ENCODE assay signal across 23 cellular contexts in the genomic region with DNA sequence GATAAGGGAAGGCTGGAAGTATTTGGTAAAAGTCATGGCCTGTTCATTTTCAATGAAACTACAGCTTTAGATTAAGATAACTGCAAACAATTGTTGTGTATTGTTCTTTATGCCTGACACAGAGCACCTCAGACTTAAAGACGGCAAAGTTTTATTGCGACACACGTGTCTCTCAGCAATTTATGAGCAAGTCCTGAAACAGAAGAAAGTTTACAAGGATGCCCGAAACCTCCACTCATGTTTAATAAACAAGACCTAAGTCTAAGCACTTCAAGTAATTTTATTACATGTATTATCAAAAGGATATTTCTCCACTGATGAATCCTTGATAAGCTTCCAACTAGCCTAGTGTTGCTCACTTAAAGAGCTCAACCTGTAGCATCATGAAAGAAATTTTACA. TPM values are rescaled to one million over a fixed set of nuclear protein-coding genes. Genes with fewer than 3 reads are reported as not detected.
DNase-seq lines count a peak whose midpoint lies in the region; ATAC-seq, FAIRE-seq and TF ChIP-seq lines count a peak whose summit lies in the region.
"Had no signal": no experiment of that assay in that cellular context is flagged by ENCODE, and none has a peak within 500 bp of the region (broad histone marks: within the 10 kb centered on the region; RNA-seq: fewer than 3 reads in every experiment).

No MANE protein-coding gene starts in this region.

- H3K4me3 Mint-ChIP-seq in GM23338 (no peak overlapping the region), mesothelial cell of epicardium (no peak overlapping the region)
- H3K4me3 Mint-ChIP-seq: CD8-positive, alpha-beta T cell had no signal

- dilution Hi-C loops in mammary epithelial cell (cut with HindIII; ENCODE audit: low sequenced_read_pairs): no loop called here

- H3K27ac ChIP-seq in GM23338 (ENCODE audit: low read depth): peak overlapping the region; percentile 63; the same call in 1 of the 2 replicates
- H3K27ac ChIP-seq in mammary epithelial cell (ENCODE audit: insufficient read depth, low read depth, low read length): no peak overlapping the region
- H3K27ac ChIP-seq: HL-60, KMS-11 had no signal

- no peaks in the 10 kb centered on the region for H3K9me2 ChIP-seq in GM23338 (ENCODE audit: insufficient read depth)

- BruUV-seq in mammary epithelial cell (replicated peaks; lab: Mats Ljungman, UMichigan): no TSS peak

- H3K9ac ChIP-seq in mammary epithelial cell (ENCODE audit: insufficient read depth, low read length): no peak overlapping the region
- H3K9ac ChIP-seq: KMS-11 had no signal

- H3K27me3 ChIP-seq in GM23338 (ENCODE audit: insufficient read depth) (no peaks in the 10 kb centered on the region), mammary epithelial cell (ENCODE audit: insufficient read depth, low read length) (no peaks in the 10 kb centered on the region)
- H3K27me3 ChIP-seq: BE2C had no signal

- H2AFZ ChIP-seq in GM23338 (no peak overlapping the region), mammary epithelial cell (ENCODE audit: low read depth, low read length) (no peak overlapping the region)

- FAIRE-seq in HTR-8/SVneo (lab: Jason Lieb, UNC): no peak
- FAIRE-seq: D721Med, GM12891, GM18507 had no signal

- no peaks in the 10 kb centered on the region for H3K9me3 Mint-ChIP-seq in GM23338
- no peaks in the 10 kb centered on the region for H3K9me3 Mint-ChIP-seq in mesothelial cell of epicardium
- H3K9me3 Mint-ChIP-seq: CD8-positive, alpha-beta T cell had no signal

- H3K27me3 Mint-ChIP-seq in GM23338 (ENCODE audit: insufficient read depth, low read depth, poor library complexity) (no peaks in the 10 kb centered on the region), mesothelial cell of epicardium (ENCODE audit: low read depth) (no peaks in the 10 kb centered on the region)

- H3K4me3 ChIP-seq in GM23338 (no peak overlapping the region), mammary epithelial cell (replicated peaks in 1 of 3; ENCODE audit: insufficient read depth in 1 of 3, low read depth in 2 of 3, low read length in 3 of 3) (no peak overlapping the region)

- CTCF ChIA-PET in mammary epithelial cell (lab: Charles Lee; ENCODE audit: low non-redundant PET): no interaction called here

- intact Hi-C loops in mammary epithelial cell (cut with micrococcal nuclease) (no loop called here), posterior vena cava (cut with DNase I) (no loop called here)

- H4K20me1 ChIP-seq in GM23338 (replicated peaks; ENCODE audit: insufficient read depth) (peaks cover 23% of the 10 kb centered on the region), mammary epithelial cell (ENCODE audit: insufficient read depth, low read length) (peaks cover 4% of the 10 kb centered on the region)

- no peak for ATAC-seq in GM23338
- ATAC-seq: CD8-positive, alpha-beta T cell; SK-N-SH treated with all-trans-retinoic acid at 6 μM for 48 hours had no signal

- WGBS in mammary epithelial cell (ENCODE audit: low coverage, missing lambda C conversion rate): 85% methylated on average over 4 of the region's 4 CpGs

- peaks cover 86% of the 10 kb centered on the region for H3K36me3 Mint-ChIP-seq in GM23338 (ENCODE audit: low read depth)
- peaks cover 21% of the 10 kb centered on the region for H3K36me3 Mint-ChIP-seq in mesothelial cell of epicardium

- peaks cover 6% of the 10 kb centered on the region; the same call in 1 of the 2 replicates for H3F3A ChIP-seq in GM23338 (replicated peaks; ENCODE audit: low read depth)

- H3K4me1 ChIP-seq in GM23338 (ENCODE audit: insufficient read depth) (peaks cover 9% of the 10 kb centered on the region), mammary epithelial cell (ENCODE audit: insufficient read depth, low read length) (no peaks in the 10 kb centered on the region)
- H3K4me1 ChIP-seq: BE2C had no signal

- TF ChIP-seq CTCF in GM23338 (conservative IDR thresholded peaks at IDR 0.05; ENCODE audit: low read depth in 2 of 2) (no peak), mammary epithelial cell (conservative IDR thresholded peaks at IDR 0.05 in 1 of 2, IDR thresholded peaks at IDR 0.05 in 1 of 2; ENCODE audit: extremely low read depth in 1 of 2, insufficient read depth in 1 of 2, low read depth in 1 of 2, low read length in 2 of 2) (no peak), mesothelial cell of epicardium (IDR thresholded peaks at IDR 0.05; ENCODE audit: unreplicated experiment) (no peak)

- H3K79me2 ChIP-seq in GM23338 (replicated peaks; ENCODE audit: insufficient read depth) (peaks cover 90% of the 10 kb centered on the region), mammary epithelial cell (ENCODE audit: insufficient read depth, low read length) (peaks cover 74% of the 10 kb centered on the region)

- peaks cover 42% of the 10 kb centered on the region for H3K36me3 ChIP-seq in GM23338 (ENCODE audit: insufficient read depth)
- peaks cover 65% of the 10 kb centered on the region for H3K36me3 ChIP-seq in mammary epithelial cell (ENCODE audit: insufficient read depth, low read length)

- no peaks in the 10 kb centered on the region for H3K9me3 ChIP-seq in mammary epithelial cell (replicated peaks; ENCODE audit: insufficient read depth, low read length)
- H3K9me3 ChIP-seq: BE2C had no signal

- H3K4me1 Mint-ChIP-seq in GM23338 (peaks cover 21% of the 10 kb centered on the region), mesothelial cell of epicardium (no peaks in the 10 kb centered on the region)

- DNase-seq in GM23338 (ENCODE audit: low spot score) (no peak), M059J (ENCODE audit: low read depth) (peak; percentile 63), mammary epithelial cell (peak; percentile 59), mesothelial cell of epicardium (ENCODE audit: low spot score in 2 of 2, unreplicated experiment in 2 of 2) (no peak), HTR-8/SVneo (ENCODE audit: insufficient read length, low spot score) (no peak), posterior vena cava (ENCODE audit: low spot score) (no peak)
- DNase-seq in activated CD8-positive, alpha-beta memory T cell treated with anti-CD3 and anti-CD28 coated beads, Interleukin-2, amount 50 U/mL, for 4 hours: no peak
- DNase-seq: BE2C; CD8-positive, alpha-beta T cell; DMS79 treated with DMSO at 0.1 percent for 48 hours; GDM1; MM.1S; NCI-H1417 treated with DMSO at 0.1 percent for 48 hours; NCI-H1930; NCI-H526 treated with DMSO at 0.1 percent for 48 hours; SHP77; T-helper 1 cell had no signal

- no peak overlapping the region for H3K4me2 ChIP-seq in GM23338
- H3K4me2 ChIP-seq in mammary epithelial cell (ENCODE audit: insufficient read depth, low read depth, low read length): no peak overlapping the region
- H3K4me2 ChIP-seq: KMS-11 had no signal

- in situ Hi-C loops in mammary epithelial cell (cut with MboI; ENCODE audit: low sequenced_read_pairs in 2 of 2): no loop called here

- H3K27ac Mint-ChIP-seq in GM23338 (peak overlapping the region; percentile 27; the same call in 1 of the 2 replicates), mesothelial cell of epicardium (peak overlapping the region; percentile 25)
- H3K27ac Mint-ChIP-seq: CD8-positive, alpha-beta T cell had no signal

TF ChIP-seq in GM23338, 12 proteins besides CTCF, POLR2A, EP300 and RAD21 (continues in another document):
- no peak for TF ChIP-seq ZNF114 (CRISPR knock-in tag; IDR thresholded peaks at IDR 0.05)
- TF ChIP-seq EZH2phosphoT487 (IDR thresholded peaks at IDR 0.05; ENCODE audit: unreplicated experiment): no peak
- no peak for TF ChIP-seq STAT1 (IDR thresholded peaks at IDR 0.05; ENCODE audit: unreplicated experiment)
- TF ChIP-seq CREB1 (CRISPR knock-in tag; IDR thresholded peaks at IDR 0.05; ENCODE audit: low read depth): no peak
- TF ChIP-seq, protein P1, sequence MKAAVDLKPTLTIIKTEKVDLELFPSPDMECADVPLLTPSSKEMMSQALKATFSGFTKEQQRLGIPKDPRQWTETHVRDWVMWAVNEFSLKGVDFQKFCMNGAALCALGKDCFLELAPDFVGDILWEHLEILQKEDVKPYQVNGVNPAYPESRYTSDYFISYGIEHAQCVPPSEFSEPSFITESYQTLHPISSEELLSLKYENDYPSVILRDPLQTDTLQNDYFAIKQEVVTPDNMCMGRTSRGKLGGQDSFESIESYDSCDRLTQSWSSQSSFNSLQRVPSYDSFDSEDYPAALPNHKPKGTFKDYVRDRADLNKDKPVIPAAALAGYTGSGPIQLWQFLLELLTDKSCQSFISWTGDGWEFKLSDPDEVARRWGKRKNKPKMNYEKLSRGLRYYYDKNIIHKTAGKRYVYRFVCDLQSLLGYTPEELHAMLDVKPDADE (IDR thresholded peaks at IDR 0.05): no peak
- no peak for TF ChIP-seq ZNF331 (CRISPR knock-in tag; IDR thresholded peaks at IDR 0.05; ENCODE audit: low read depth)
- no peak for TF ChIP-seq NANOG (IDR thresholded peaks at IDR 0.05; ENCODE audit: borderline replicate concordance)

RNA-seq across cellular contexts. Expression of a gene that starts 51.0 kb away (rescaled TPM):
- total RNA-seq in GM23338 (2014; rRNA removed; shearing (Covaris generic)): 336 and 372 TPM in 2 replicates
- polyA plus RNA-seq in GM23338 (2016; fragmentation: Nextera tagmentation; extraction: Ambion mirVana) (226 and 229 TPM in 2 replicates), mammary epithelial cell (102 TPM)
- total RNA-seq in M059J (2014; rRNA removed; shearing (Covaris generic)): 120 and 198 TPM in 2 replicates
- total RNA-seq in mammary epithelial cell (100 to 1,000 TPM; 113 to 135 TPM), mesothelial cell of epicardium (186 to 190 TPM (median 186 TPM) in 3 replicates), posterior vena cava (10 to 100 TPM; 81.7 to 99.2 TPM)
- polyA minus RNA-seq in mammary epithelial cell: 84.2 TPM

Comparison
In these comparisons a context has a peak if more than half of its experiments do, and no peak if none do; other contexts are left out.
1. DNase-seq: peak in M059J (single experiment) and mammary epithelial cell (single experiment); none in GM23338 (single experiment), mesothelial cell of epicardium (0 of 2), HTR-8/SVneo (single experiment), activated CD8-positive, alpha-beta memory T cell treated with anti-CD3 and anti-CD28 coated beads, Interleukin-2, amount 50 U/mL, for 4 hours (single experiment) and posterior vena cava (single experiment).